8 cellular contexts compared by ENCODE assay signal in genomic region chr7:19713676-19714075, GRCh38. TPM values are rescaled to one million over a fixed set of nuclear protein-coding genes. Genes with fewer than 3 reads are reported as not detected.
DNase-seq lines count a peak whose midpoint lies in the region; ATAC-seq and FAIRE-seq lines count a peak whose summit lies in the region.

No MANE protein-coding gene starts in this region.

- H3K36me3 Mint-ChIP-seq in naive thymus-derived CD8-positive, alpha-beta T cell, result no peaks in the 10 kb centered on the region

- ATAC-seq in naive thymus-derived CD8-positive, alpha-beta T cell, result no peak
- ATAC-seq in esophagus mucosa (no peak), GM21528 (IDR thresholded peaks at IDR 0.05; ENCODE audit: low FRiP score, unreplicated experiment) (no peak)

- no peaks in the 10 kb centered on the region for H3K9me3 Mint-ChIP-seq in naive thymus-derived CD8-positive, alpha-beta T cell

- no peak overlapping the region for H3K4me3 Mint-ChIP-seq in naive thymus-derived CD8-positive, alpha-beta T cell

- FAIRE-seq in HTR-8/SVneo (lab: Jason Lieb, UNC), result no peak

- no peak overlapping the region for H3K27ac Mint-ChIP-seq in naive thymus-derived CD8-positive, alpha-beta T cell

- POLR2A ChIA-PET in naive thymus-derived CD8-positive, alpha-beta T cell (lab: Charles Lee), result interaction anchor here (0.7 kb wide), 1 partner anchor 1714 kb away, joined by 3 read pairs; no protein-coding TSS in a partner anchor

- H3K4me1 Mint-ChIP-seq in naive thymus-derived CD8-positive, alpha-beta T cell, result peaks cover 6 to 17% (median 14%) of the 10 kb centered on the region in 4 donors

- peak; percentile 13 for DNase-seq in DMS79 treated with DMSO at 0.1 percent for 48 hours (lab: John Stamatoyannopoulos, UW)
- DNase-seq in DMS79 (lab: John Stamatoyannopoulos, UW), result no peak
- DNase-seq in HTR-8/SVneo (ENCODE audit: insufficient read length, low spot score), result peak; percentile 9
- DNase-seq in SKM-1 treated with dmso at 0.1 percent for 144 hours (lab: John Stamatoyannopoulos, UW; ENCODE audit: unreplicated experiment), result peak; percentile 15
- DNase-seq in dedifferentiated amniotic fluid mesenchymal stem cell (ENCODE audit: extremely low spot score), result peak; percentile 51
- peak in 8 of 10 donors; percentile 24 to 59 (median 42) for DNase-seq in naive thymus-derived CD8-positive, alpha-beta T cell

- H3K27me3 Mint-ChIP-seq in naive thymus-derived CD8-positive, alpha-beta T cell, result peaks cover 0 to 3% (median 0%) of the 10 kb centered on the region in 5 donors

RNA-seq across cellular contexts. Expression of gene POLR1F, which starts 4.8 kb away (rescaled TPM):
- total RNA-seq in naive thymus-derived CD8-positive, alpha-beta T cell, result 10 to 100 TPM; 17.6 to 18.9 TPM
- 10 to 100 TPM; 40.7 to 48.0 (median 46.8) TPM for polyA plus RNA-seq in naive thymus-derived CD8-positive, alpha-beta T cell
- 9.3 TPM for total RNA-seq in esophagus mucosa

RNA-seq across cellular contexts. Expression of gene TMEM196, which starts 59.7 kb away (rescaled TPM):
- not detected for total RNA-seq in naive thymus-derived CD8-positive, alpha-beta T cell
- not detected for polyA plus RNA-seq in naive thymus-derived CD8-positive, alpha-beta T cell
- not detected for total RNA-seq in esophagus mucosa
